16 cellular contexts compared by ENCODE assay signal in the genomic region with DNA sequence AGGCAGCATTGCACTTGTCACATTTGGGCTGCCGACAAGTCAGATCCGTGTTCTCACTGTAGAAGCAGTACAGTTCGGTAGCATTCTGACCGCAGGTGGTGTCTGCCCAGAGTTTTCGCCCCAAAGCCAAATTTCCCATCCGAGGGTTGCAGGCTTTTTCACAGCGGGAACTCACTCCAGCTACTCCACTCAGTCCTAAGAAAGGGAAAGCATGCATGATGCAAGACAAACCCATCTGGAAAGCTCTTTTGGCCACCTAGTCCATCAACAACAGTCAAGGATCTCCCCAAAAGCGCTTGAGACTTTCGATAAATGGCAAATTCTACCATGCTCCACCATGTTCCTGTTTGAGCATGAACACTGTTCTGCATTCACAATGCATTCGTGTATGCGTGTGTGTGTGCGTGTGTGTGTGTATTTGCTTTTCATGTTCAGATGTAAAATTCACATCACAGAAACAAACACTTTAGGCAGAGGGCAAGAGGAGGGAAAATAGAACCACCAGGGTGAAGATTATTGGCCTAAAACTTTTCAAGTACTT. TPM values are rescaled to one million over a fixed set of nuclear protein-coding genes. Genes with fewer than 3 reads are reported as not detected.
DNase-seq lines count a peak whose midpoint lies in the region; ATAC-seq and TF ChIP-seq lines count a peak whose summit lies in the region.
"Had no signal": no experiment of that assay in that cellular context is flagged by ENCODE, and none has a peak within 500 bp of the region (broad histone marks: within the 10 kb centered on the region; RNA-seq: fewer than 3 reads in every experiment).

No MANE protein-coding gene starts in this region.

- DNase-seq in NCI-H748 (lab: John Stamatoyannopoulos, UW; ENCODE audit: unreplicated experiment) = peak; percentile 31
- no peak for DNase-seq in NCI-H748 treated with DMSO at 0.1 percent for 48 hours (lab: John Stamatoyannopoulos, UW)
- DNase-seq in lower lobe of right lung = no peak
- DNase-seq in KG1 (lab: John Stamatoyannopoulos, UW) = no peak
- DNase-seq in AML-193 (lab: John Stamatoyannopoulos, UW) = no peak
- no peak for DNase-seq in DMS114 treated with DMSO at 0.1 percent for 48 hours (lab: John Stamatoyannopoulos, UW; ENCODE audit: unreplicated experiment)
- DNase-seq: 8988T, C1 segment of cervical spinal cord, MV-4-11, NCI-H187 treated with DMSO at 0.1 percent for 48 hours, NCI-H526 treated with DMSO at 0.1 percent for 48 hours, Right ventricle myocardium superior had no signal

- H3K4me3 ChIP-seq in lower lobe of right lung = peak overlapping the region; percentile 66
- H3K4me3 ChIP-seq: HAP-1 had no signal

- H3K27me3 ChIP-seq in lower lobe of right lung (ENCODE audit: low read depth) = peaks cover 8% of the 10 kb centered on the region

- no peak for ATAC-seq in lower lobe of right lung
- ATAC-seq in HG03460 (IDR thresholded peaks at IDR 0.05; ENCODE audit: unreplicated experiment) = no peak
- ATAC-seq: Panc1 had no signal

- H3K27ac ChIP-seq in VCaP = 0 out of 2 replicates have a peak overlapping the region, but pooled peaks have one; percentile 63
- H3K27ac ChIP-seq in lower lobe of right lung = no peak overlapping the region

- H3K36me3 ChIP-seq in lower lobe of right lung = peaks cover 5% of the 10 kb centered on the region
- H3K36me3 ChIP-seq: HAP-1 had no signal

- intact Hi-C loops in lower lobe of right lung (cut with DNase I) = no loop called here

- TF ChIP-seq CTCF in VCaP (conservative IDR thresholded peaks at IDR 0.05) (no peak), lower lobe of right lung (IDR thresholded peaks at IDR 0.05) (no peak)

- no peaks in the 10 kb centered on the region for H3K9me3 ChIP-seq in lower lobe of right lung
- H3K9me3 ChIP-seq: HAP-1 had no signal

- H3K4me1 ChIP-seq in lower lobe of right lung = peaks cover 32% of the 10 kb centered on the region

RNA-seq across cellular contexts. Expression of a gene that starts 3.2 kb away (rescaled TPM):
- 140 TPM for total RNA-seq in lower lobe of right lung
